In genomic region chr9:94996638-94997037, GRCh38 we compare ENCODE assay signal across 15 cellular contexts.
DNase-seq lines count a peak whose midpoint lies in the region; ATAC-seq and TF ChIP-seq lines count a peak whose summit lies in the region.
"Had no signal": no experiment of that assay in that cellular context is flagged by ENCODE, and none has a peak within 500 bp of the region (broad histone marks: within the 10 kb centered on the region; RNA-seq: fewer than 3 reads in every experiment).

No MANE protein-coding gene starts in this region.

- H3K9me3 ChIP-seq in right atrium auricular region (no peaks in the 10 kb centered on the region), parathyroid adenoma (ENCODE audit: control insufficient read depth, low read length) (no peaks in the 10 kb centered on the region), upper lobe of left lung (no peaks in the 10 kb centered on the region)

- H3K27me3 Mint-ChIP-seq in natural killer cell (ENCODE audit: low read depth in 2 of 2) = peaks cover 5 to 9% of the 10 kb centered on the region in 2 donors

- intact Hi-C loops in natural killer cell (cut with micrococcal nuclease) = no loop called here
- intact Hi-C loops in left colon (cut with DNase I, micrococcal nuclease) = no loop called here

- no peak for ATAC-seq in upper lobe of left lung (ENCODE audit: low FRiP score in 2 of 2)
- ATAC-seq in natural killer cell = no peak
- ATAC-seq in left colon = no peak
- ATAC-seq: effector memory CD8-positive, alpha-beta T cell; T-helper 17 cell had no signal

- WGBS in upper lobe of left lung, 2 donors = 84 to 88% methylated on average over 1 of the region's 1 CpG

- no peak for TF ChIP-seq EP300 in upper lobe of left lung (IDR thresholded peaks at IDR 0.05)

- H3K4me1 ChIP-seq in right atrium auricular region (peaks cover 0 to 27% of the 10 kb centered on the region in 2 donors), parathyroid adenoma (peaks cover 8% of the 10 kb centered on the region), upper lobe of left lung (peaks cover 5 to 31% (median 15%) of the 10 kb centered on the region in 4 donors)

- no peak for DNase-seq in brain microvascular endothelial cell
- DNase-seq in right atrium auricular region (ENCODE audit: low spot score) = no peak
- DNase-seq in upper lobe of left lung = no peak
- no peak for DNase-seq in natural killer cell
- DNase-seq in left colon = no peak
- no peak for DNase-seq in EL
- DNase-seq: activated CD4-positive, alpha-beta T cell treated with anti-CD3 and anti-CD28 coated beads, Interleukin-2, amount 10 ng/mL, durations not matched to agents 24 days and 14 days; effector memory CD8-positive, alpha-beta T cell; KBM-7; NCI-H1417 treated with DMSO at 0.1 percent for 48 hours; NCI-H524 treated with DMSO at 0.1 percent for 48 hours; stimulated activated CD4-positive, alpha-beta T cell treated with anti-CD3 and anti-CD28 coated beads, Interleukin-15, amount 100 ng/mL, for 24 hours; T-helper 17 cell had no signal

- no peak for TF ChIP-seq POLR2A in upper lobe of left lung (IDR thresholded peaks at IDR 0.05)

- H3K36me3 Mint-ChIP-seq in natural killer cell = no peaks in the 10 kb centered on the region

- no peak overlapping the region for H3K4me3 Mint-ChIP-seq in natural killer cell
- H3K4me3 Mint-ChIP-seq: activated CD4-positive, alpha-beta T cell treated with anti-CD3 and anti-CD28 coated beads, Interleukin-2, amount 10 ng/mL, durations not matched to agents 24 days and 14 days; activated T-helper 1 cell treated with anti-CD3 and anti-CD28 coated beads, Interleukin-12 subunit alpha, Interleukin-12 subunit beta, Interleukin-2, Interleukin-4 antibody, amounts not matched to agents 30 ng/mL and 10 ng/mL and 1 ng/mL, durations not matched to agents 14 hours and 24 hours and 36 hours; effector memory CD8-positive, alpha-beta T cell; T-helper 17 cell had no signal

- H3K27me3 ChIP-seq in brain microvascular endothelial cell (replicated peaks) = no peaks in the 10 kb centered on the region
- no peaks in the 10 kb centered on the region for H3K27me3 ChIP-seq in right atrium auricular region
- H3K27me3 ChIP-seq in parathyroid adenoma (ENCODE audit: control insufficient read depth, insufficient read depth, low read length) = no peaks in the 10 kb centered on the region
- no peaks in the 10 kb centered on the region for H3K27me3 ChIP-seq in upper lobe of left lung

- no peak overlapping the region for H3K4me2 ChIP-seq in parathyroid adenoma (ENCODE audit: low read length)

- H2AFZ ChIP-seq in parathyroid adenoma = no peak overlapping the region

- H3K27ac Mint-ChIP-seq in natural killer cell = no peak overlapping the region
- H3K27ac Mint-ChIP-seq: activated CD4-positive, alpha-beta T cell treated with anti-CD3 and anti-CD28 coated beads, Interleukin-2, amount 10 ng/mL, durations not matched to agents 24 days and 14 days; activated T-helper 1 cell treated with anti-CD3 and anti-CD28 coated beads, Interleukin-12 subunit alpha, Interleukin-12 subunit beta, Interleukin-2, Interleukin-4 antibody, amounts not matched to agents 30 ng/mL and 10 ng/mL and 1 ng/mL, durations not matched to agents 14 hours and 24 hours and 36 hours; effector memory CD8-positive, alpha-beta T cell; T-helper 17 cell had no signal

- in situ Hi-C loops in brain microvascular endothelial cell (cut with HindIII; ENCODE audit: low pct_ligation_motif_present, low sequenced_read_pairs) = no loop called here

- H3K36me3 ChIP-seq in brain microvascular endothelial cell (replicated peaks) = no peaks in the 10 kb centered on the region
- no peaks in the 10 kb centered on the region for H3K36me3 ChIP-seq in right atrium auricular region
- no peaks in the 10 kb centered on the region for H3K36me3 ChIP-seq in parathyroid adenoma (ENCODE audit: control insufficient read depth, insufficient read depth, low read length)
- H3K36me3 ChIP-seq in upper lobe of left lung = no peaks in the 10 kb centered on the region

- no peak overlapping the region for H3K9ac ChIP-seq in parathyroid adenoma

- TF ChIP-seq CTCF in brain microvascular endothelial cell (IDR thresholded peaks at IDR 0.05; ENCODE audit: low read depth, low read length, missing control alignments) (no peak), right atrium auricular region (IDR thresholded peaks at IDR 0.05) (no peak), parathyroid adenoma (IDR thresholded peaks at IDR 0.05) (no peak), upper lobe of left lung (IDR thresholded peaks at IDR 0.05) (no peak), natural killer cell (IDR thresholded peaks at IDR 0.05) (no peak)

- H3K9me3 Mint-ChIP-seq in natural killer cell = no peaks in the 10 kb centered on the region
- H3K9me3 Mint-ChIP-seq: activated CD4-positive, alpha-beta T cell treated with anti-CD3 and anti-CD28 coated beads, Interleukin-2, amount 10 ng/mL, durations not matched to agents 24 days and 14 days; activated T-helper 1 cell treated with anti-CD3 and anti-CD28 coated beads, Interleukin-12 subunit alpha, Interleukin-12 subunit beta, Interleukin-2, Interleukin-4 antibody, amounts not matched to agents 30 ng/mL and 10 ng/mL and 1 ng/mL, durations not matched to agents 14 hours and 24 hours and 36 hours; effector memory CD8-positive, alpha-beta T cell had no signal

- no peak overlapping the region for H3K4me3 ChIP-seq in brain microvascular endothelial cell (ENCODE audit: low read depth, low read length)
- H3K4me3 ChIP-seq in right atrium auricular region = no peak overlapping the region
- H3K4me3 ChIP-seq in parathyroid adenoma (ENCODE audit: low read depth, low read length) = no peak overlapping the region
- H3K4me3 ChIP-seq in upper lobe of left lung = no peak overlapping the region

- no peaks in the 10 kb centered on the region for H3K4me1 Mint-ChIP-seq in natural killer cell
- H3K4me1 Mint-ChIP-seq: activated CD4-positive, alpha-beta T cell treated with anti-CD3 and anti-CD28 coated beads, Interleukin-2, amount 10 ng/mL, durations not matched to agents 24 days and 14 days; T-helper 17 cell had no signal

- H3K27ac ChIP-seq in brain microvascular endothelial cell (peak overlapping the region; percentile 58), right atrium auricular region (peak overlapping the region; percentile 75 to 84), parathyroid adenoma (peak overlapping the region; percentile 68), upper lobe of left lung (peak overlapping the region in 3 of 4 donors; percentile 40 to 69 (median 44))

- H3K79me2 ChIP-seq in parathyroid adenoma = no peaks in the 10 kb centered on the region
